ENCODE assay signal across 25 cellular contexts in the genomic region with DNA sequence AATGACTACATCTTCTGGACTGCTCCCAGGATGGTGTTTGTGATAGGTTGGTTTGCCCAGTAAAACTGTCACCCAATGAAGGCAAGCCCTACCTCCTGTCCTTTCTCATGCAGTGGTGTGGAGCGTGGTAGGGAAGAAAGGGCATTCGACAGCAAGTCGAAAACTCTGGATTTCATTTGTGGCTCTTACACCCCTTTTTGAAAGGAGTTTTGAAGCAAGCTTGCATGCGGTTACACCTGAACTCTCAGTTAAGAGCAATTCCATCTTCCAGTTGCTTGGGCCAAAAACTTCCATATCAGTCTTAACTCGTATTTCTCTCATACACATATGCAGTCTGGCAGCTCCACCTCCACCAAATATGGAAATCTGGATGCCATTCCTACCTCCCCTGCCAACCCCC. TPM values are rescaled to one million over a fixed set of nuclear protein-coding genes. Genes with fewer than 3 reads are reported as not detected.
"Had no signal": no experiment of that assay in that cellular context is flagged by ENCODE, and none has a peak within 500 bp of the region (broad histone marks: within the 10 kb centered on the region; RNA-seq: fewer than 3 reads in every experiment).

No MANE protein-coding gene starts in this region.

- H3K4me2 ChIP-seq: PC-9 had no signal

- H2AFZ ChIP-seq: PC-9 had no signal

- H3K27me3 ChIP-seq: Peyer's patch had no signal

- H3K4me1 ChIP-seq: SJCRH30 had no signal

- H3K36me3 ChIP-seq: Peyer's patch, SJCRH30 had no signal

- H3K27ac ChIP-seq: PC-9, Peyer's patch, SJCRH30 had no signal

- ATAC-seq: Right ventricle myocardium inferior had no signal

- DNase-seq: KBM-7, MV-4-11, NCI-H1048, NCI-H1105, NCI-H1417, NCI-H1436 treated with DMSO at 0.1 percent for 48 hours, NCI-H1694, NCI-H1930, NCI-H2081, NCI-H2171, NCI-H226, NCI-H446, NCI-H510A, NCI-H524 treated with DMSO at 0.1 percent for 48 hours, NCI-H69, NCI-H774, PC-9, Peyer's patch, SHP77 treated with DMSO at 0.1 percent for 48 hours, SJCRH30 had no signal

- H3K9me3 ChIP-seq: Peyer's patch, SJCRH30 had no signal

- H3K4me3 ChIP-seq: PC-9, Peyer's patch, SJCRH30 had no signal

RNA-seq across cellular contexts. Expression of a gene that starts 19.7 kb away (rescaled TPM):
- total RNA-seq: HT-29, LHCN-M2, MCF 10A, PC-9, Peyer's patch, Right ventricle myocardium inferior, RPMI7951 had no signal
